ENCODE assay signal across 20 cellular contexts in genomic region chr18:25875574-25875973, GRCh38.
DNase-seq lines count a peak whose midpoint lies in the region; TF ChIP-seq lines count a peak whose summit lies in the region.
"Had no signal": no experiment of that assay in that cellular context is flagged by ENCODE, and none has a peak within 500 bp of the region (broad histone marks: within the 10 kb centered on the region; RNA-seq: fewer than 3 reads in every experiment).

No MANE protein-coding gene starts in this region.

- H2BK5ac ChIP-seq in neuronal stem cell (ENCODE audit: low read length) = no peak overlapping the region

- no peak overlapping the region for H3K4ac ChIP-seq in neuronal stem cell (ENCODE audit: low read length)

- peaks cover 4% of the 10 kb centered on the region for H3K9me3 Mint-ChIP-seq in MCF 10A (ENCODE audit: unreplicated experiment)
- H3K9me3 Mint-ChIP-seq: activated T-helper 2 cell treated with anti-CD3 and anti-CD28 coated beads, Interferon-gamma antibody, Interleukin-2, Interleukin-4, amounts not matched to agents 10 μg/mL and 5 μg/mL and 100 μg/mL, durations not matched to agents 14 hours and 24 hours and 36 hours; H9 had no signal

- H2BK15ac ChIP-seq in neuronal stem cell (ENCODE audit: low read length) = no peak overlapping the region

- no peak overlapping the region for H4K91ac ChIP-seq in neuronal stem cell (ENCODE audit: low read depth, low read length, poor library complexity)

- H3K9me3 ChIP-seq in breast epithelium (no peaks in the 10 kb centered on the region), SJCRH30 (replicated peaks) (peaks cover 11% of the 10 kb centered on the region; the same call in 1 of the 2 replicates), neuronal stem cell (replicated peaks in 1 of 2; ENCODE audit: control insufficient read depth in 2 of 2, insufficient read depth in 1 of 2, low read depth in 1 of 2, low read length in 2 of 2) (peaks cover 0 to 4% of the 10 kb centered on the region in 2 donors), ascending aorta (no peaks in the 10 kb centered on the region)

- BruUV-seq in MCF 10A (replicated peaks; lab: Mats Ljungman, UMichigan) = no TSS peak

- H3K27me3 ChIP-seq in breast epithelium (no peaks in the 10 kb centered on the region), SJCRH30 (no peaks in the 10 kb centered on the region), neuronal stem cell (ENCODE audit: control insufficient read depth in 3 of 3, insufficient read depth in 3 of 3, low read depth in 1 of 3, low read length in 3 of 3) (no peaks in the 10 kb centered on the region), ascending aorta (no peaks in the 10 kb centered on the region), dorsolateral prefrontal cortex (peaks cover 0 to 16% (median 0%) of the 10 kb centered on the region in 45 donors)

- H3K18ac ChIP-seq in neuronal stem cell (ENCODE audit: low read length) = no peak overlapping the region

- no peak overlapping the region for H3K27ac Mint-ChIP-seq in MCF 10A (ENCODE audit: low read depth, unreplicated experiment)
- H3K27ac Mint-ChIP-seq: activated naive CD8-positive, alpha-beta T cell treated with anti-CD3 and anti-CD28 coated beads, Interleukin-2, amount 50 U/mL, for 24 hours; activated T-helper 2 cell treated with anti-CD3 and anti-CD28 coated beads, Interferon-gamma antibody, Interleukin-2, Interleukin-4, amounts not matched to agents 10 μg/mL and 5 μg/mL and 100 μg/mL, durations not matched to agents 14 hours and 24 hours and 36 hours; CD4-positive, CD25-positive, alpha-beta regulatory T cell; H9; naive thymus-derived CD8-positive, alpha-beta T cell had no signal

- no peak overlapping the region for H2BK12ac ChIP-seq in neuronal stem cell (ENCODE audit: low read length)

- no peaks in the 10 kb centered on the region for H3K36me3 Mint-ChIP-seq in MCF 10A (ENCODE audit: insufficient read depth, unreplicated experiment)
- H3K36me3 Mint-ChIP-seq: CD4-positive, CD25-positive, alpha-beta regulatory T cell; naive thymus-derived CD8-positive, alpha-beta T cell had no signal

- no CpG with 5 or more reads among the region's 5 CpGs for WGBS in neuronal stem cell (ENCODE audit: extremely low coverage in 2 of 2, insufficient read length in 2 of 2, insufficient replicate concordance in 1 of 2), 2 donors

- TF ChIP-seq CTCF in MCF 10A (IDR thresholded peaks at IDR 0.05; ENCODE audit: unreplicated experiment) (no peak), breast epithelium (IDR thresholded peaks at IDR 0.05) (no peak), ascending aorta (IDR thresholded peaks at IDR 0.05) (no peak), coronary artery (IDR thresholded peaks at IDR 0.05) (no peak), dorsolateral prefrontal cortex (IDR thresholded peaks at IDR 0.05 in 54 of 56, conservative IDR thresholded peaks at IDR 0.05 in 2 of 56; ENCODE audit: low read depth in 1 of 56, partially characterized antibody in 56 of 56) (no peak)

- DNase-seq in MCF 10A (ENCODE audit: unreplicated experiment) (peak; percentile 11), breast epithelium (ENCODE audit: low spot score in 2 of 2) (no peak), NCI-H2029 treated with DMSO at 0.1 percent for 48 hours (lab: John Stamatoyannopoulos, UW) (peak; percentile 52), SJCRH30 (peak; percentile 73 to 82), neuronal stem cell (ENCODE audit: low spot score) (no peak), ascending aorta (ENCODE audit: low spot score in 2 of 2) (no peak), coronary artery (ENCODE audit: low spot score) (no peak), dorsolateral prefrontal cortex (no peak)
- DNase-seq: activated naive CD8-positive, alpha-beta T cell treated with anti-CD3 and anti-CD28 coated beads, Interleukin-2, amount 50 U/mL, for 24 hours; CD4-positive, CD25-positive, alpha-beta regulatory T cell; effector CD4-positive, alpha-beta T cell; H9; mammary epithelial cell; naive thymus-derived CD8-positive, alpha-beta T cell; NCI-H2227 treated with DMSO at 0.1 percent for 48 hours; stimulated activated CD4-positive, alpha-beta T cell treated with anti-CD3 and anti-CD28 coated beads, Interleukin-4, amount 100 ng/mL, for 24 hours had no signal

- no peaks in the 10 kb centered on the region for H3K36me3 ChIP-seq in breast epithelium
- no peaks in the 10 kb centered on the region for H3K36me3 ChIP-seq in SJCRH30
- no peaks in the 10 kb centered on the region for H3K36me3 ChIP-seq in neuronal stem cell (replicated peaks in 1 of 2; ENCODE audit: control insufficient read depth in 2 of 2, insufficient read depth in 2 of 2, low read length in 2 of 2)
- no peaks in the 10 kb centered on the region for H3K36me3 ChIP-seq in ascending aorta

- H3K27ac ChIP-seq in breast epithelium (no peak overlapping the region), SJCRH30 (peak overlapping the region; percentile 48), neuronal stem cell (replicated peaks; ENCODE audit: low read length) (no peak overlapping the region), ascending aorta (no peak overlapping the region), coronary artery (no peak overlapping the region), dorsolateral prefrontal cortex (no peak overlapping the region)
- H3K27ac ChIP-seq: HL-60, SK-N-MC, skin epidermis had no signal

- H3K4me2 ChIP-seq in neuronal stem cell (ENCODE audit: insufficient read depth, low read length, poor library complexity, severe bottlenecking) = no peak overlapping the region

- H3K4me3 ChIP-seq in breast epithelium (no peak overlapping the region), SJCRH30 (peak overlapping the region; percentile 18), neuronal stem cell (ENCODE audit: low read length in 2 of 2) (no peak overlapping the region), ascending aorta (no peak overlapping the region), coronary artery (no peak overlapping the region), dorsolateral prefrontal cortex (no peak overlapping the region)
- H3K4me3 ChIP-seq: SK-N-MC, skin epidermis had no signal

- H3K4me3 Mint-ChIP-seq in MCF 10A (ENCODE audit: unreplicated experiment) = no peak overlapping the region
- H3K4me3 Mint-ChIP-seq: activated naive CD8-positive, alpha-beta T cell treated with anti-CD3 and anti-CD28 coated beads, Interleukin-2, amount 50 U/mL, for 24 hours; CD4-positive, CD25-positive, alpha-beta regulatory T cell; H9; naive thymus-derived CD8-positive, alpha-beta T cell had no signal

- H3K4me1 ChIP-seq in breast epithelium = no peaks in the 10 kb centered on the region
- H3K4me1 ChIP-seq in SJCRH30 = peaks cover 27% of the 10 kb centered on the region
- H3K4me1 ChIP-seq in neuronal stem cell (ENCODE audit: control insufficient read depth in 2 of 2, insufficient read depth in 1 of 2, low read depth in 1 of 2, low read length in 2 of 2) = peaks cover 0 to 3% of the 10 kb centered on the region in 2 donors
- H3K4me1 ChIP-seq in ascending aorta = no peaks in the 10 kb centered on the region

- intact Hi-C loops in MCF 10A (cut with micrococcal nuclease) (no loop called here), breast epithelium (cut with DNase I; ENCODE audit: low total_unique reads) (no loop called here), ascending aorta (cut with DNase I) (no loop called here), dorsolateral prefrontal cortex (cut with DNase I) (no loop called here)

- H3K23ac ChIP-seq in neuronal stem cell (ENCODE audit: low read depth, low read length, poor library complexity) = no peak overlapping the region

- POLR2A ChIA-PET in MCF 10A (lab: Yijun Ruan, JAX) = no interaction called here

- TF ChIP-seq POLR2A in breast epithelium (IDR thresholded peaks at IDR 0.05) = no peak

- H3K14ac ChIP-seq in neuronal stem cell (ENCODE audit: low read length) = no peak overlapping the region

- no peak overlapping the region for H3K9ac ChIP-seq in neuronal stem cell (ENCODE audit: low read depth, low read length, poor library complexity)

- H3K4me1 Mint-ChIP-seq in MCF 10A (ENCODE audit: insufficient read depth, unreplicated experiment) = no peaks in the 10 kb centered on the region
- H3K4me1 Mint-ChIP-seq: activated naive CD8-positive, alpha-beta T cell treated with anti-CD3 and anti-CD28 coated beads, Interleukin-2, amount 50 U/mL, for 24 hours; CD4-positive, CD25-positive, alpha-beta regulatory T cell; naive thymus-derived CD8-positive, alpha-beta T cell had no signal

- no peaks in the 10 kb centered on the region for H3K79me1 ChIP-seq in neuronal stem cell (ENCODE audit: low read depth, low read length)

- H2BK120ac ChIP-seq in neuronal stem cell (ENCODE audit: low read depth, low read length) = no peak overlapping the region

- peaks cover 31% of the 10 kb centered on the region for H3K27me3 Mint-ChIP-seq in MCF 10A (ENCODE audit: insufficient read depth, unreplicated experiment)

- peak overlapping the region; percentile 32 for H2AFZ ChIP-seq in neuronal stem cell (ENCODE audit: low read length)

- CTCF ChIA-PET in MCF 10A (lab: Yijun Ruan, JAX) = interaction anchor here (0.6 to 1.1 kb wide), 4 partner anchors 9 to 562 kb away, joined by 3 to 4 read pairs (median 4); no protein-coding TSS in a partner anchor

- H2AK5ac ChIP-seq in neuronal stem cell (ENCODE audit: low read depth, low read length) = no peak overlapping the region

- H4K8ac ChIP-seq in neuronal stem cell (ENCODE audit: low read depth, low read length) = no peak overlapping the region

Comparison
In these comparisons a context has a peak if more than half of its experiments do, and no peak if none do; other contexts are left out.
1. DNase-seq: peak in MCF 10A (single experiment), NCI-H2029 treated with DMSO at 0.1 percent for 48 hours (single experiment) and SJCRH30 (2 of 2); none in breast epithelium (0 of 2), neuronal stem cell (single experiment), ascending aorta (0 of 2), coronary artery (single experiment) and dorsolateral prefrontal cortex (0 of 10).